Comparison of ENCODE assay signal across 15 cellular contexts in genomic region chr6:152697634-152698033, GRCh38. TPM values are rescaled to one million over a fixed set of nuclear protein-coding genes. Genes with fewer than 3 reads are reported as not detected.
DNase-seq lines count a peak whose midpoint lies in the region; ATAC-seq and TF ChIP-seq lines count a peak whose summit lies in the region.
"Had no signal": no experiment of that assay in that cellular context is flagged by ENCODE, and none has a peak within 500 bp of the region (broad histone marks: within the 10 kb centered on the region; RNA-seq: fewer than 3 reads in every experiment).

Gene MYCT1, plus strand, starts transcription at chr6:152697897. Its CDS starts 6 bp downstream, at chr6:152697903.

- no peaks in the 10 kb centered on the region for H3K36me3 ChIP-seq in brain microvascular endothelial cell (replicated peaks)
- H3K36me3 ChIP-seq in left ventricle myocardium inferior: no peaks in the 10 kb centered on the region
- H3K36me3 ChIP-seq: transverse colon had no signal

- H3K27ac ChIP-seq in brain microvascular endothelial cell: peak within 1 kb of the TSS; percentile 56
- H3K27ac ChIP-seq in left ventricle myocardium inferior (replicated peaks): peak within 1 kb of the TSS; percentile 75
- H3K27ac ChIP-seq: transverse colon had no signal

- H3K9me3 ChIP-seq in left ventricle myocardium inferior (replicated peaks): no peaks in the 10 kb centered on the region
- H3K9me3 ChIP-seq: transverse colon had no signal

- no peaks in the 10 kb centered on the region for H3K4me1 Mint-ChIP-seq in nephron progenitor cell
- no peaks in the 10 kb centered on the region for H3K4me1 Mint-ChIP-seq in activated T-helper 17 cell treated with anti-CD3 and anti-CD28 coated beads, Interleukin-2, amount 50 U/mL, for 72 hours
- H3K4me1 Mint-ChIP-seq: neural crest cell had no signal

- H3K27ac Mint-ChIP-seq in nephron progenitor cell: no peak within 1 kb of the TSS
- H3K27ac Mint-ChIP-seq in activated T-helper 17 cell treated with anti-CD3 and anti-CD28 coated beads, Interleukin-2, amount 50 U/mL, for 72 hours: no peak within 1 kb of the TSS
- H3K27ac Mint-ChIP-seq: activated CD8-positive, alpha-beta T cell treated with anti-CD3 and anti-CD28 coated beads, Interleukin-2, amount 10 ng/mL, durations not matched to agents 7 days and 5 days had no signal

- H3K27me3 ChIP-seq in brain microvascular endothelial cell (replicated peaks): no peaks in the 10 kb centered on the region
- no peaks in the 10 kb centered on the region for H3K27me3 ChIP-seq in left ventricle myocardium inferior (ENCODE audit: low read depth)

- no peaks in the 10 kb centered on the region for H3K9me3 Mint-ChIP-seq in nephron progenitor cell
- H3K9me3 Mint-ChIP-seq in activated T-helper 17 cell treated with anti-CD3 and anti-CD28 coated beads, Interleukin-2, amount 50 U/mL, for 72 hours: no peaks in the 10 kb centered on the region
- H3K9me3 Mint-ChIP-seq: neural crest cell had no signal

- intact Hi-C loops in left ventricle myocardium inferior (cut with micrococcal nuclease) (no loop called here), posterior vena cava (cut with DNase I) (no loop called here)

- TF ChIP-seq CTCF in brain microvascular endothelial cell (IDR thresholded peaks at IDR 0.05; ENCODE audit: low read depth, low read length, missing control alignments): no peak
- TF ChIP-seq CTCF in left ventricle myocardium inferior (IDR thresholded peaks at IDR 0.05; ENCODE audit: borderline replicate concordance): no peak
- no peak for TF ChIP-seq CTCF in nephron progenitor cell (IDR thresholded peaks at IDR 0.05)

- no peak within 1 kb of the TSS for H3K4me3 Mint-ChIP-seq in nephron progenitor cell
- H3K4me3 Mint-ChIP-seq in activated T-helper 17 cell treated with anti-CD3 and anti-CD28 coated beads, Interleukin-2, amount 50 U/mL, for 72 hours: no peak within 1 kb of the TSS
- H3K4me3 Mint-ChIP-seq: activated CD8-positive, alpha-beta T cell treated with anti-CD3 and anti-CD28 coated beads, Interleukin-2, amount 10 ng/mL, durations not matched to agents 7 days and 5 days; neural crest cell had no signal

- H3K36me3 Mint-ChIP-seq in nephron progenitor cell (ENCODE audit: low read depth): no peaks in the 10 kb centered on the region
- H3K36me3 Mint-ChIP-seq in activated T-helper 17 cell treated with anti-CD3 and anti-CD28 coated beads, Interleukin-2, amount 50 U/mL, for 72 hours (ENCODE audit: low read depth): no peaks in the 10 kb centered on the region

- in situ Hi-C loops in brain microvascular endothelial cell (cut with HindIII; ENCODE audit: low pct_ligation_motif_present, low sequenced_read_pairs): no loop called here

- ATAC-seq in HG03571 (IDR thresholded peaks at IDR 0.05; ENCODE audit: unreplicated experiment): no peak
- no peak for ATAC-seq in activated T-helper 17 cell treated with anti-CD3 and anti-CD28 coated beads, Interleukin-2, amount 50 U/mL, for 72 hours (replicated peaks)
- ATAC-seq: activated CD8-positive, alpha-beta T cell treated with anti-CD3 and anti-CD28 coated beads, Interleukin-2, amount 10 ng/mL, durations not matched to agents 7 days and 5 days had no signal

- DNase-seq in EH (ENCODE audit: low read depth) (peak; percentile 5), brain microvascular endothelial cell (no peak), left ventricle myocardium inferior (no peak), posterior vena cava (ENCODE audit: low spot score) (no peak), nephron progenitor cell (no peak)
- no peak for DNase-seq in activated T-cell treated with anti-CD3 and anti-CD28 coated beads, Interleukin-2, amount 50 U/mL, for 48 hours
- DNase-seq: activated CD8-positive, alpha-beta T cell treated with anti-CD3 and anti-CD28 coated beads, Interleukin-2, amount 10 ng/mL, durations not matched to agents 7 days and 5 days; activated naive CD4-positive, alpha-beta T cell; KBM-7; NCI-H1694; NCI-H69; transverse colon had no signal

- H3K4me3 ChIP-seq in brain microvascular endothelial cell (ENCODE audit: low read depth, low read length): no peak within 1 kb of the TSS
- H3K4me3 ChIP-seq in left ventricle myocardium inferior: peak within 1 kb of the TSS; percentile 58
- H3K4me3 ChIP-seq: transverse colon had no signal

- peaks cover 3% of the 10 kb centered on the region for H3K27me3 Mint-ChIP-seq in nephron progenitor cell (ENCODE audit: low read depth, poor library complexity)
- H3K27me3 Mint-ChIP-seq in activated T-helper 17 cell treated with anti-CD3 and anti-CD28 coated beads, Interleukin-2, amount 50 U/mL, for 72 hours: peaks cover 24% of the 10 kb centered on the region

- H3K4me1 ChIP-seq in left ventricle myocardium inferior: peaks cover 4% of the 10 kb centered on the region
- H3K4me1 ChIP-seq: transverse colon had no signal

RNA-seq across cellular contexts. Expression of gene MYCT1, which starts in this region (rescaled TPM):
- 15.0 TPM for total RNA-seq in left ventricle myocardium inferior
- total RNA-seq in posterior vena cava: 10 to 100 TPM; 13.2 to 13.6 TPM
- not detected for total RNA-seq in activated T-helper 17 cell treated with anti-CD3 and anti-CD28 coated beads, Interleukin-2, amount 50 U/mL, for 72 hours
- total RNA-seq: activated CD8-positive, alpha-beta T cell treated with anti-CD3 and anti-CD28 coated beads, Interleukin-2, amount 10 ng/mL, durations not matched to agents 7 days and 5 days; neural crest cell had no signal

Comparison
In these comparisons a context has a peak if more than half of its experiments do, and no peak if none do; other contexts are left out.
1. RNA of gene MYCT1 (total RNA-seq): 15.0 TPM in left ventricle myocardium inferior (single experiment) and 13.2 to 13.6 TPM in posterior vena cava; not detected in activated T-helper 17 cell treated with anti-CD3 and anti-CD28 coated beads, Interleukin-2, amount 50 U/mL, for 72 hours; every median in the first group is over 10 times any median in the second.